1 cellular context compared by ENCODE assay signal in genomic region chr1:205493241-205494085, GRCh38.
TF ChIP-seq lines count a peak whose summit lies in the region.

No MANE protein-coding gene starts in this region.

TF ChIP-seq in HEK293, 187 proteins besides CTCF, POLR2A, EP300 and RAD21 (continued from another document):
- no peak for TF ChIP-seq TSHZ1 (tag by site-specific recombination; IDR thresholded peaks at IDR 0.05; ENCODE audit: borderline replicate concordance)
- TF ChIP-seq ZNF544 (tag by site-specific recombination; IDR thresholded peaks at IDR 0.05) = 0 out of 2 replicates have a peak, but pooled peaks have one; percentile 37
